Comparison of ENCODE assay signal across 29 cellular contexts in genomic region chr20:11281768-11282167, GRCh38.
"Had no signal": no experiment of that assay in that cellular context is flagged by ENCODE, and none has a peak within 500 bp of the region (broad histone marks: within the 10 kb centered on the region; RNA-seq: fewer than 3 reads in every experiment).

No MANE protein-coding gene starts in this region.

- H3K4me3 ChIP-seq: stomach, suprapubic skin, testis, thoracic aorta, thyroid gland, tibial artery, tibial nerve, transverse colon, upper lobe of left lung, upper lobe of right lung, uterus, vagina had no signal

- ATAC-seq: stimulated activated effector memory CD8-positive, alpha-beta T cell treated with anti-CD3 and anti-CD28 coated beads, Interleukin-12 subunit alpha, Interleukin-12 subunit beta, amount 100 ng/mL, for 72 hours; stimulated activated memory B cell treated with anti-CD40 and anti-IgM and Interleukin-4, amounts not matched to agents 10 μg/mL and 1 μg/mL and 100 μg/mL, for 72 hours; stimulated activated naive B cell treated with anti-CD40 and anti-IgM and Interleukin-4, amounts not matched to agents 10 μg/mL and 1 μg/mL and 100 μg/mL, for 72 hours; stimulated activated naive CD8-positive, alpha-beta T cell treated with anti-CD3 and anti-CD28 coated beads, Interleukin-15, amount 100 ng/mL, for 72 hours; stimulated activated naive CD8-positive, alpha-beta T cell treated with anti-CD3 and anti-CD28 coated beads, Interleukin-15, Interleukin-2, amounts not matched to agents 100 U/mL and 50 U/mL, for 24 hours; upper lobe of right lung had no signal

- FAIRE-seq: urothelium cell line had no signal

- H3K27ac ChIP-seq: stomach, suprapubic skin, testis, thoracic aorta, thyroid gland, tibial artery, tibial nerve, transverse colon, upper lobe of left lung, upper lobe of right lung, uterus, vagina had no signal

- H3K4me1 Mint-ChIP-seq: stimulated activated effector memory CD8-positive, alpha-beta T cell treated with anti-CD3 and anti-CD28 coated beads, Interleukin-12 subunit alpha, Interleukin-12 subunit beta, amount 100 ng/mL, for 72 hours; stimulated activated memory B cell treated with anti-CD40 and anti-IgM and Interleukin-4, amounts not matched to agents 10 μg/mL and 1 μg/mL and 100 μg/mL, for 72 hours; stimulated activated naive B cell treated with anti-CD40 and anti-IgM and Interleukin-4, amounts not matched to agents 10 μg/mL and 1 μg/mL and 100 μg/mL, for 72 hours; stimulated activated naive CD8-positive, alpha-beta T cell treated with anti-CD3 and anti-CD28 coated beads, Interleukin-15, amount 100 ng/mL, for 72 hours had no signal

- DNase-seq: stimulated activated CD4-positive, alpha-beta T cell treated with anti-CD3 and anti-CD28 coated beads, Interleukin-2, amount 100 ng/mL, for 48 hours; stimulated activated CD4-positive, alpha-beta T cell treated with anti-CD3 and anti-CD28 coated beads, Interleukin-4, amount 100 ng/mL, for 1 hour; stimulated activated CD4-positive, alpha-beta T cell treated with anti-CD3 and anti-CD28 coated beads, Interleukin-4, amount 100 ng/mL, for 24 hours; stimulated activated CD4-positive, alpha-beta T cell treated with anti-CD3 and anti-CD28 coated beads, Interleukin-4, amount 100 ng/mL, for 4 hours; stimulated activated CD8-positive, alpha-beta memory T cell treated with anti-CD3 and anti-CD28 coated beads, Interleukin-4, amount 100 ng/mL, for 48 hours; stimulated activated naive B cell treated with anti-CD40 and anti-IgM and Interleukin-4, amounts not matched to agents 10 μg/mL and 1 μg/mL and 100 μg/mL, for 72 hours; stimulated activated naive CD4-positive, alpha-beta T cell; stimulated activated naive CD4-positive, alpha-beta T cell treated with Interleukin-2 at 50 U/mL for 16 hours; stimulated activated naive CD8-positive, alpha-beta T cell treated with anti-CD3 and anti-CD28 coated beads, Interleukin-15, amount 100 ng/mL, for 72 hours; stimulated activated naive CD8-positive, alpha-beta T cell treated with anti-CD3 and anti-CD28 coated beads, Interleukin-15, Interleukin-2, amounts not matched to agents 100 U/mL and 50 U/mL, for 24 hours; stomach; substantia nigra; testis; thyroid gland; tibial artery; transverse colon; trophoblast cell; upper lobe of left lung; upper lobe of right lung; uterus had no signal

- H3K4me3 Mint-ChIP-seq: stimulated activated effector memory CD8-positive, alpha-beta T cell treated with anti-CD3 and anti-CD28 coated beads, Interleukin-12 subunit alpha, Interleukin-12 subunit beta, amount 100 ng/mL, for 72 hours; stimulated activated memory B cell treated with anti-CD40 and anti-IgM and Interleukin-4, amounts not matched to agents 10 μg/mL and 1 μg/mL and 100 μg/mL, for 72 hours; stimulated activated naive B cell treated with anti-CD40 and anti-IgM and Interleukin-4, amounts not matched to agents 10 μg/mL and 1 μg/mL and 100 μg/mL, for 72 hours; stimulated activated naive CD8-positive, alpha-beta T cell treated with anti-CD3 and anti-CD28 coated beads, Interleukin-15, amount 100 ng/mL, for 72 hours; stimulated activated naive CD8-positive, alpha-beta T cell treated with anti-CD3 and anti-CD28 coated beads, Interleukin-15, Interleukin-2, amounts not matched to agents 100 ng/mL and 50 ng/mL, for 24 hours; type B pancreatic cell had no signal

- H3K36me3 Mint-ChIP-seq: stimulated activated effector memory CD8-positive, alpha-beta T cell treated with anti-CD3 and anti-CD28 coated beads, Interleukin-12 subunit alpha, Interleukin-12 subunit beta, amount 100 ng/mL, for 72 hours; stimulated activated memory B cell treated with anti-CD40 and anti-IgM and Interleukin-4, amounts not matched to agents 10 μg/mL and 1 μg/mL and 100 μg/mL, for 72 hours; stimulated activated naive B cell treated with anti-CD40 and anti-IgM and Interleukin-4, amounts not matched to agents 10 μg/mL and 1 μg/mL and 100 μg/mL, for 72 hours; type B pancreatic cell had no signal

- H3K36me3 ChIP-seq: stomach, suprapubic skin, thoracic aorta, thyroid gland, tibial artery, tibial nerve, transverse colon, upper lobe of left lung, upper lobe of right lung, uterus, vagina had no signal

- H3K9me3 Mint-ChIP-seq: stimulated activated naive CD8-positive, alpha-beta T cell treated with anti-CD3 and anti-CD28 coated beads, Interleukin-15, Interleukin-2, amounts not matched to agents 100 ng/mL and 50 ng/mL, for 24 hours; type B pancreatic cell had no signal

- H3K27me3 Mint-ChIP-seq: stimulated activated memory B cell treated with anti-CD40 and anti-IgM and Interleukin-4, amounts not matched to agents 10 μg/mL and 1 μg/mL and 100 μg/mL, for 72 hours; stimulated activated naive CD8-positive, alpha-beta T cell treated with anti-CD3 and anti-CD28 coated beads, Interleukin-15, Interleukin-2, amounts not matched to agents 100 ng/mL and 50 ng/mL, for 24 hours had no signal

- H3K27ac Mint-ChIP-seq: stimulated activated effector memory CD8-positive, alpha-beta T cell treated with anti-CD3 and anti-CD28 coated beads, Interleukin-12 subunit alpha, Interleukin-12 subunit beta, amount 100 ng/mL, for 72 hours; stimulated activated memory B cell treated with anti-CD40 and anti-IgM and Interleukin-4, amounts not matched to agents 10 μg/mL and 1 μg/mL and 100 μg/mL, for 72 hours; stimulated activated naive B cell treated with anti-CD40 and anti-IgM and Interleukin-4, amounts not matched to agents 10 μg/mL and 1 μg/mL and 100 μg/mL, for 72 hours; stimulated activated naive CD8-positive, alpha-beta T cell treated with anti-CD3 and anti-CD28 coated beads, Interleukin-15, amount 100 ng/mL, for 72 hours; stimulated activated naive CD8-positive, alpha-beta T cell treated with anti-CD3 and anti-CD28 coated beads, Interleukin-15, Interleukin-2, amounts not matched to agents 100 ng/mL and 50 ng/mL, for 24 hours; type B pancreatic cell had no signal

- H3K27me3 ChIP-seq: stomach, suprapubic skin, testis, thyroid gland, tibial nerve, transverse colon, upper lobe of left lung, upper lobe of right lung, uterus, vagina had no signal

- H3K9me3 ChIP-seq: stomach, suprapubic skin, testis, thoracic aorta, thyroid gland, tibial artery, tibial nerve, transverse colon, upper lobe of left lung, upper lobe of right lung, uterus, vagina had no signal

- H3K4me1 ChIP-seq: stomach, suprapubic skin, testis, thyroid gland, tibial artery, tibial nerve, transverse colon, upper lobe of left lung, upper lobe of right lung, uterus, vagina had no signal
